2 cellular contexts compared by ENCODE assay signal in genomic region chr10:43040482-43041256, GRCh38.
TF ChIP-seq lines count a peak whose summit lies in the region.

No MANE protein-coding gene starts in this region.

TF ChIP-seq in SK-N-SH, 30 proteins besides CTCF, POLR2A, EP300 and RAD21 (continued from another document):
- TF ChIP-seq USF2 (IDR thresholded peaks at IDR 0.05; ENCODE audit: borderline replicate concordance, low read depth, low read length) (no peak), POLR2AphosphoS5 (IDR thresholded peaks at IDR 0.05; ENCODE audit: low read depth, low read length) (no peak), MEF2A (IDR thresholded peaks at IDR 0.05; ENCODE audit: borderline replicate concordance, low read depth) (no peak), SIN3A (IDR thresholded peaks at IDR 0.05; ENCODE audit: borderline replicate concordance, low read depth, low read length) (no peak), MAX (IDR thresholded peaks at IDR 0.05; ENCODE audit: low read depth) (no peak), FOXM1 (IDR thresholded peaks at IDR 0.05; ENCODE audit: low read depth) (no peak), ELF1 (IDR thresholded peaks at IDR 0.05) (no peak), TCF12 (IDR thresholded peaks at IDR 0.05) (no peak), EZH2phosphoT487 (IDR thresholded peaks at IDR 0.05; ENCODE audit: borderline replicate concordance, low read depth) (no peak), IRF3 (IDR thresholded peaks at IDR 0.05; ENCODE audit: low read depth, low read length) (no peak), RFX5 (IDR thresholded peaks at IDR 0.05; ENCODE audit: low read length) (no peak), SMC3 (IDR thresholded peaks at IDR 0.05; ENCODE audit: low read depth, low read length) (no peak), MXI1 (IDR thresholded peaks at IDR 0.05; ENCODE audit: low read depth, low read length) (no peak), FOXJ3 (CRISPR knock-in tag; IDR thresholded peaks at IDR 0.05) (no peak)

TF ChIP-seq in SK-N-SH treated with all-trans-retinoic acid at 6 μM for 48 hours, 23 proteins besides CTCF, POLR2A, EP300 and RAD21:
- TF ChIP-seq, protein P1, sequence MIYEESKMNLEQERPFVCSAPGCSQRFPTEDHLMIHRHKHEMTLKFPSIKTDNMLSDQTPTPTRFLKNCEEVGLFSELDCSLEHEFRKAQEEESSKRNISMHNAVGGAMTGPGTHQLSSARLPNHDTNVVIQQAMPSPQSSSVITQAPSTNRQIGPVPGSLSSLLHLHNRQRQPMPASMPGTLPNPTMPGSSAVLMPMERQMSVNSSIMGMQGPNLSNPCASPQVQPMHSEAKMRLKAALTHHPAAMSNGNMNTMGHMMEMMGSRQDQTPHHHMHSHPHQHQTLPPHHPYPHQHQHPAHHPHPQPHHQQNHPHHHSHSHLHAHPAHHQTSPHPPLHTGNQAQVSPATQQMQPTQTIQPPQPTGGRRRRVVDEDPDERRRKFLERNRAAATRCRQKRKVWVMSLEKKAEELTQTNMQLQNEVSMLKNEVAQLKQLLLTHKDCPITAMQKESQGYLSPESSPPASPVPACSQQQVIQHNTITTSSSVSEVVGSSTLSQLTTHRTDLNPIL (CRISPR knock-in tag; IDR thresholded peaks at IDR 0.05; ENCODE audit: low read depth), result no peak
- TF ChIP-seq GLIS3 (CRISPR knock-in tag; IDR thresholded peaks at IDR 0.05) (no peak), CSDC2 (CRISPR knock-in tag; IDR thresholded peaks at IDR 0.05) (no peak), POU6F1 (CRISPR knock-in tag; IDR thresholded peaks at IDR 0.05; ENCODE audit: borderline replicate concordance, low read depth) (no peak), ZFP30 (CRISPR knock-in tag; IDR thresholded peaks at IDR 0.05) (no peak), ARNTL (CRISPR knock-in tag; IDR thresholded peaks at IDR 0.05; ENCODE audit: borderline replicate concordance, low read depth) (no peak), TCF4 (CRISPR knock-in tag; IDR thresholded peaks at IDR 0.05; ENCODE audit: borderline replicate concordance) (no peak), ESRRG (CRISPR knock-in tag; IDR thresholded peaks at IDR 0.05) (no peak), RARB (CRISPR knock-in tag; IDR thresholded peaks at IDR 0.05) (no peak), BACH2 (CRISPR knock-in tag; IDR thresholded peaks at IDR 0.05; ENCODE audit: borderline replicate concordance) (no peak), ZNF8 (CRISPR knock-in tag; IDR thresholded peaks at IDR 0.05) (no peak), ZC3H10 (CRISPR knock-in tag; IDR thresholded peaks at IDR 0.05) (no peak), ZNF565 (CRISPR knock-in tag; conservative IDR thresholded peaks at IDR 0.05; ENCODE audit: low read depth) (no peak), CSRNP3 (CRISPR knock-in tag; IDR thresholded peaks at IDR 0.05) (no peak)
- TF ChIP-seq, protein P2, sequence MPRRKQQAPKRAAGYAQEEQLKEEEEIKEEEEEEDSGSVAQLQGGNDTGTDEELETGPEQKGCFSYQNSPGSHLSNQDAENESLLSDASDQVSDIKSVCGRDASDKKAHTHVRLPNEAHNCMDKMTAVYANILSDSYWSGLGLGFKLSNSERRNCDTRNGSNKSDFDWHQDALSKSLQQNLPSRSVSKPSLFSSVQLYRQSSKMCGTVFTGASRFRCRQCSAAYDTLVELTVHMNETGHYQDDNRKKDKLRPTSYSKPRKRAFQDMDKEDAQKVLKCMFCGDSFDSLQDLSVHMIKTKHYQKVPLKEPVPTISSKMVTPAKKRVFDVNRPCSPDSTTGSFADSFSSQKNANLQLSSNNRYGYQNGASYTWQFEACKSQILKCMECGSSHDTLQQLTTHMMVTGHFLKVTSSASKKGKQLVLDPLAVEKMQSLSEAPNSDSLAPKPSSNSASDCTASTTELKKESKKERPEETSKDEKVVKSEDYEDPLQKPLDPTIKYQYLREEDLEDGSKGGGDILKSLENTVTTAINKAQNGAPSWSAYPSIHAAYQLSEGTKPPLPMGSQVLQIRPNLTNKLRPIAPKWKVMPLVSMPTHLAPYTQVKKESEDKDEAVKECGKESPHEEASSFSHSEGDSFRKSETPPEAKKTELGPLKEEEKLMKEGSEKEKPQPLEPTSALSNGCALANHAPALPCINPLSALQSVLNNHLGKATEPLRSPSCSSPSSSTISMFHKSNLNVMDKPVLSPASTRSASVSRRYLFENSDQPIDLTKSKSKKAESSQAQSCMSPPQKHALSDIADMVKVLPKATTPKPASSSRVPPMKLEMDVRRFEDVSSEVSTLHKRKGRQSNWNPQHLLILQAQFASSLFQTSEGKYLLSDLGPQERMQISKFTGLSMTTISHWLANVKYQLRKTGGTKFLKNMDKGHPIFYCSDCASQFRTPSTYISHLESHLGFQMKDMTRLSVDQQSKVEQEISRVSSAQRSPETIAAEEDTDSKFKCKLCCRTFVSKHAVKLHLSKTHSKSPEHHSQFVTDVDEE (CRISPR knock-in tag; IDR thresholded peaks at IDR 0.05), result no peak
- TF ChIP-seq, protein P3, sequence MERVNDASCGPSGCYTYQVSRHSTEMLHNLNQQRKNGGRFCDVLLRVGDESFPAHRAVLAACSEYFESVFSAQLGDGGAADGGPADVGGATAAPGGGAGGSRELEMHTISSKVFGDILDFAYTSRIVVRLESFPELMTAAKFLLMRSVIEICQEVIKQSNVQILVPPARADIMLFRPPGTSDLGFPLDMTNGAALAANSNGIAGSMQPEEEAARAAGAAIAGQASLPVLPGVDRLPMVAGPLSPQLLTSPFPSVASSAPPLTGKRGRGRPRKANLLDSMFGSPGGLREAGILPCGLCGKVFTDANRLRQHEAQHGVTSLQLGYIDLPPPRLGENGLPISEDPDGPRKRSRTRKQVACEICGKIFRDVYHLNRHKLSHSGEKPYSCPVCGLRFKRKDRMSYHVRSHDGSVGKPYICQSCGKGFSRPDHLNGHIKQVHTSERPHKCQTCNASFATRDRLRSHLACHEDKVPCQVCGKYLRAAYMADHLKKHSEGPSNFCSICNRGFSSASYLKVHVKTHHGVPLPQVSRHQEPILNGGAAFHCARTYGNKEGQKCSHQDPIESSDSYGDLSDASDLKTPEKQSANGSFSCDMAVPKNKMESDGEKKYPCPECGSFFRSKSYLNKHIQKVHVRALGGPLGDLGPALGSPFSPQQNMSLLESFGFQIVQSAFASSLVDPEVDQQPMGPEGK (CRISPR knock-in tag; IDR thresholded peaks at IDR 0.05; ENCODE audit: borderline replicate concordance), result no peak
